In the genomic region with DNA sequence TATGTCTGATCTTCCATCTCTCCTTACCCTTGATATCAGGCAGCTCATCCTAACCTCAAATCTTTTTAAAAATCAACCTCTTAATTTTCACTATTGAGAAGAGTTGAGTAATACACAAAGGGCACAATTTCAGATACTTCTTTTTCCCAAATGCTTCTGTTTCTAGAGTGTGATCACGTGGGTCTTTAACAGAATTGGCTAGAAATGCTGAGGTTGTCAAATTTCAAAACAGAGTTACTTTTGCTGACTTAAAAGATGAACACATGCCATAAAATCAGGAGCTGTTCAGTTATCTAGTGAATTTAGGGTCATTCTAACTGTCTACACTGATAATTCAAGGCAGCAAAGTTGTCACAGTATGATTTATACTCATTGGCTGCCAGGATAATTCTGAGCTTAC, we compare ENCODE assay signal across 33 cellular contexts.
"Had no signal": no experiment of that assay in that cellular context is flagged by ENCODE, and none has a peak within 500 bp of the region (broad histone marks: within the 10 kb centered on the region; RNA-seq: fewer than 3 reads in every experiment).

No MANE protein-coding gene starts in this region.

- H3K27ac ChIP-seq: brain microvascular endothelial cell, coronary artery, dorsolateral prefrontal cortex, esophagus muscularis mucosa, gastroesophageal sphincter, WERI-Rb-1 had no signal

- H3K4me3 Mint-ChIP-seq: activated B cell treated with CpG ODN at 0.5 μM for 24 hours; activated CD8-positive, alpha-beta T cell treated with anti-CD3 and anti-CD28 coated beads for 36 hours; activated naive CD8-positive, alpha-beta T cell; activated T-cell treated with anti-CD3 and anti-CD28 coated beads, Interleukin-2, amount 50 U/mL, for 4 hours; activated T-helper 17 cell treated with anti-CD3 and anti-CD28 coated beads, Interleukin-2, amount 50 U/mL, for 72 hours; central memory CD8-positive, alpha-beta T cell; dendritic cell treated with granulocyte-macrophage colony-stimulating factor and Interleukin-4, amounts not matched to agents 40 ng/mL and 50 ng/mL, for 4 days; endodermal cell; T-helper 17 cell; T-helper 2 cell treated with Interferon-gamma antibody and Interleukin-4, amounts not matched to agents 5 μg/mL and 100 μg/mL, for 36 hours had no signal

- H3K36me3 ChIP-seq: brain microvascular endothelial cell, esophagus muscularis mucosa, gastroesophageal sphincter, WERI-Rb-1 had no signal

- H3K27me3 ChIP-seq: brain microvascular endothelial cell, esophagus muscularis mucosa, gastroesophageal sphincter had no signal

- H3K36me3 Mint-ChIP-seq: activated naive CD8-positive, alpha-beta T cell had no signal

- H3K27ac Mint-ChIP-seq: activated B cell treated with CpG ODN at 0.5 μM for 24 hours; activated CD8-positive, alpha-beta T cell treated with anti-CD3 and anti-CD28 coated beads for 36 hours; activated naive CD8-positive, alpha-beta T cell; activated T-helper 17 cell treated with anti-CD3 and anti-CD28 coated beads, Interleukin-2, amount 50 U/mL, for 72 hours; dendritic cell treated with granulocyte-macrophage colony-stimulating factor and Interleukin-4, amounts not matched to agents 40 ng/mL and 50 ng/mL, for 4 days; endodermal cell; T-helper 17 cell; T-helper 2 cell treated with Interferon-gamma antibody and Interleukin-4, amounts not matched to agents 5 μg/mL and 100 μg/mL, for 36 hours had no signal

- H3K4me1 Mint-ChIP-seq: activated B cell treated with CpG ODN at 0.5 μM for 24 hours; activated T-helper 17 cell treated with anti-CD3 and anti-CD28 coated beads, Interleukin-2, amount 50 U/mL, for 72 hours; central memory CD8-positive, alpha-beta T cell; endodermal cell; T-helper 17 cell had no signal

- H3K27me3 Mint-ChIP-seq: activated B cell treated with CpG ODN at 0.5 μM for 24 hours; dendritic cell treated with granulocyte-macrophage colony-stimulating factor and Interleukin-4, amounts not matched to agents 40 ng/mL and 50 ng/mL, for 4 days had no signal

- DNase-seq: activated B cell treated with CpG ODN at 0.5 μM for 24 hours; activated CD4-positive, alpha-beta T cell treated with anti-CD3 and anti-CD28 coated beads for 48 hours; activated CD4-positive, alpha-beta T cell treated with anti-CD3 and anti-CD28 coated beads, Interleukin-2, amount 50 U/mL, for 1 hour; activated CD4-positive, alpha-beta T cell treated with anti-CD3 and anti-CD28 coated beads, Interleukin-2, amount 50 U/mL, for 48 hours; activated CD8-positive, alpha-beta memory T cell treated with anti-CD3 and anti-CD28 coated beads for 24 hours; activated CD8-positive, alpha-beta T cell treated with anti-CD3 and anti-CD28 coated beads for 36 hours; activated effector memory CD4-positive, alpha-beta T cell treated with Interleukin-2 at 50 U/mL for 16 hours; activated gamma-delta T cell treated with Interleukin-2 at 50 U/mL for 16 hours; activated naive CD4-positive, alpha-beta T cell treated with anti-CD3 and anti-CD28 coated beads, Interleukin-2, amount 50 U/mL, for 16 hours; activated naive CD4-positive, alpha-beta T cell treated with Interleukin-2 at 50 U/mL for 16 hours; activated T-cell treated with anti-CD3 and anti-CD28 coated beads, Interleukin-2, amount 50 U/mL, for 4 hours; amniotic stem cell; anterior cingulate cortex; brain microvascular endothelial cell; dorsolateral prefrontal cortex; effector memory CD4-positive, alpha-beta T cell; endodermal cell; erythroblast; foreskin melanocyte; head of caudate nucleus; T-helper 1 cell; T-helper 17 cell; T1000; WERI-Rb-1 had no signal

- ATAC-seq: activated CD4-positive, CD25-positive, alpha-beta regulatory T cell treated with anti-CD3 and anti-CD28 coated beads, Interleukin-2, amount 50 U/mL, for 24 hours; activated CD8-positive, alpha-beta T cell treated with anti-CD3 and anti-CD28 coated beads for 36 hours; activated T-cell treated with anti-CD3 and anti-CD28 coated beads, Interleukin-2, amount 50 U/mL, for 4 hours; activated T-helper 17 cell treated with anti-CD3 and anti-CD28 coated beads, Interleukin-2, amount 50 U/mL, for 72 hours; gastroesophageal sphincter; T-helper 17 cell had no signal

- H3K4me3 ChIP-seq: coronary artery, dorsolateral prefrontal cortex, esophagus muscularis mucosa, gastroesophageal sphincter had no signal

- H3K4me1 ChIP-seq: gastroesophageal sphincter had no signal

- H3K9me3 Mint-ChIP-seq: activated CD8-positive, alpha-beta T cell treated with anti-CD3 and anti-CD28 coated beads for 36 hours; activated T-cell treated with anti-CD3 and anti-CD28 coated beads, Interleukin-2, amount 50 U/mL, for 4 hours; activated T-helper 17 cell treated with anti-CD3 and anti-CD28 coated beads, Interleukin-2, amount 50 U/mL, for 72 hours; endodermal cell; T-helper 2 cell treated with Interferon-gamma antibody and Interleukin-4, amounts not matched to agents 5 μg/mL and 100 μg/mL, for 36 hours had no signal
